ENCODE assay signal across 9 cellular contexts in genomic region chr6:168080397-168081077, GRCh38. TPM values are rescaled to one million over a fixed set of nuclear protein-coding genes. Genes with fewer than 3 reads are reported as not detected.
"Had no signal": no experiment of that assay in that cellular context is flagged by ENCODE, and none has a peak within 500 bp of the region (broad histone marks: within the 10 kb centered on the region; RNA-seq: fewer than 3 reads in every experiment).

No MANE protein-coding gene starts in this region.

- H3K27ac Mint-ChIP-seq: GM23338, HFFc6 had no signal

- H3K4me2 ChIP-seq: GM23338 had no signal

- H2AFZ ChIP-seq: GM23338 had no signal

- H3K4me3 Mint-ChIP-seq: GM23338, H9, HFFc6 had no signal

- H3K9me3 Mint-ChIP-seq: GM23338, H9 had no signal

- DNase-seq: H9, HCEC 1CT, HFFc6, IMR-90, KG1 had no signal

- ATAC-seq: GM23338, K562 had no signal

- H3K4me3 ChIP-seq: GM23338, K562 had no signal

RNA-seq across cellular contexts. Expression of gene FRMD1, which starts 1.5 kb away (rescaled TPM):
- total RNA-seq: H1, H9, HFFc6, HT-29, IMR-90 had no signal
- polyA plus RNA-seq: IMR-90 had no signal
